Comparison of ENCODE assay signal across 8 cellular contexts in the genomic region with DNA sequence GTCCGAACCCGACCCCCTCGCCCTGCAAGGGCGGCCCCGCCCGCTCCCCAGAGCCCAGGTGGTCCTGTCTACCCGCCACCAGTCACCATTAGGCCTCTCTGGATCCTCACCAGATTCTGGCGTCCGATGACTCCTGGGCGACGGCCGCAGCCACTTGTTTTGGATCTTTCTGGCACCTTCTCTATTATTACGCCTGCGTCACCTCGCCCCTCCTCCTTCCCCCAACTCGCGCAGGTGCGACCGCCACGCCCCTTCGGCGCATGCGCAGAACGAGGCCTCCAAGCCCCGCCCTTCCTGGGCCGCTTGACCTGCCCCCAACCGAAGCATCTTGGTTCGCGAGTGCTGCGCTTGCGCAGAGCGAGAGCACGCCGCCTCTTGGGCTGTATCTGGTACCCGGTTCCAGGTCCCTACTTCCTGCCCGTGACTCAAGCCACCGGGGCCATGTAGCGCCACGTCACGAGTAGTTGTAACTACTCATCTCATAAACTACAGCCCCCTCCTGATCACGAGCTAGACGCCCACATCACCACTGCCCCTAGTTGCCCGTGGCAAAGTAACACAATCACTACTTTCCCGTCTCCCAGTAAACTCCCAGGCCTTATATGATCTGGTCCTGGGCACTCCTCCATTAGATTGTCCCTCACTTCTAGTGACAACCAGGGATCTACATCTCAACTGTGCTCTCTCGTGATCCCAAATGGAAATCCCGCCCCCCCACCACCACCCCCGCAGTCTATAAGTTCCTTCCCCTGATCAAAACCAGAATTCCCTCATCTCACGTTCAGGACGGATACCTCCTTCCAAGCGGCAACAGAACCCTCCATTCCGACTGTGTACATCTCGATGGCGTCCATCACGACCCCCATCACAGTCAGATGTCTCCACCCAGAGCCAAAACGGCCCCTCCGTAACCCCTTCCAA. TPM values are rescaled to one million over a fixed set of nuclear protein-coding genes. Genes with fewer than 3 reads are reported as not detected.
DNase-seq lines count a peak whose midpoint lies in the region; ATAC-seq and TF ChIP-seq lines count a peak whose summit lies in the region.

A gene with protein sequence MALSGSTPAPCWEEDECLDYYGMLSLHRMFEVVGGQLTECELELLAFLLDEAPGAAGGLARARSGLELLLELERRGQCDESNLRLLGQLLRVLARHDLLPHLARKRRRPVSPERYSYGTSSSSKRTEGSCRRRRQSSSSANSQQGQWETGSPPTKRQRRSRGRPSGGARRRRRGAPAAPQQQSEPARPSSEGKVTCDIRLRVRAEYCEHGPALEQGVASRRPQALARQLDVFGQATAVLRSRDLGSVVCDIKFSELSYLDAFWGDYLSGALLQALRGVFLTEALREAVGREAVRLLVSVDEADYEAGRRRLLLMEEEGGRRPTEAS (minus strand): TSS at position 156 of the 921 bp plus-strand sequence. CDS start 670 bp downstream, outside the sequence.

- WGBS in lower leg skin, 2 donors: 14% methylated on average over 55 to 56 of the region's 56 CpGs

- peak in 1 of 2 donors; percentile 22 for TF ChIP-seq POLR2A in lower leg skin (IDR thresholded peaks at IDR 0.05)

- H3K4me1 Mint-ChIP-seq in activated CD4-positive, alpha-beta memory T cell treated with anti-CD3 and anti-CD28 coated beads for 36 hours (ENCODE audit: low read depth): peaks cover 60% of the 10 kb centered on the region

- H3K27me3 Mint-ChIP-seq in activated CD4-positive, alpha-beta memory T cell treated with anti-CD3 and anti-CD28 coated beads for 36 hours: peaks cover 1% of the 10 kb centered on the region

- no peaks in the 10 kb centered on the region for H3K9me3 Mint-ChIP-seq in activated CD4-positive, alpha-beta memory T cell treated with anti-CD3 and anti-CD28 coated beads for 36 hours

- peaks cover 28% of the 10 kb centered on the region for H3K36me3 Mint-ChIP-seq in activated CD4-positive, alpha-beta memory T cell treated with anti-CD3 and anti-CD28 coated beads for 36 hours

- H3K27ac ChIP-seq in C4-2B: peak within 1 kb of the TSS; percentile 81
- peak within 1 kb of the TSS; percentile 70 to 100 (median 97) for H3K27ac ChIP-seq in dorsolateral prefrontal cortex

- POLR2A ChIA-PET in activated CD4-positive, alpha-beta memory T cell treated with anti-CD3 and anti-CD28 coated beads for 36 hours (lab: Charles Lee): interaction anchor here (1.0 to 2.2 kb wide), 4 partner anchors 19 to 53 kb away, joined by 3 to 7 read pairs (median 5); a partner anchor contains a TSS

- H3K4me3 Mint-ChIP-seq in activated CD4-positive, alpha-beta memory T cell treated with anti-CD3 and anti-CD28 coated beads for 36 hours: peak within 1 kb of the TSS; percentile 92

- peak within 1 kb of the TSS; percentile 99 for H3K27ac Mint-ChIP-seq in activated CD4-positive, alpha-beta memory T cell treated with anti-CD3 and anti-CD28 coated beads for 36 hours

- peak; percentile 52 for ATAC-seq in GM19438 (IDR thresholded peaks at IDR 0.05; ENCODE audit: low read depth, unreplicated experiment)
- peak; percentile 27 for ATAC-seq in HG03575 (IDR thresholded peaks at IDR 0.05; ENCODE audit: extremely low read depth, insufficient number of reproducible peaks, low FRiP score, unreplicated experiment)

- intact Hi-C loops in activated CD4-positive, alpha-beta memory T cell treated with anti-CD3 and anti-CD28 coated beads for 36 hours (cut with micrococcal nuclease): loop anchor here (1.0 to 2.0 kb wide), 5 partner anchors 17 to 65 kb away; a partner anchor contains a TSS
- intact Hi-C loops in dorsolateral prefrontal cortex (cut with DNase I) (loop anchor here (2.0 to 5.0 kb wide), 2 partner anchors 25 to 40 kb away; a partner anchor contains a TSS), lower leg skin (cut with DNase I; ENCODE audit: low total_unique reads) (no loop called here)

- peak; percentile 81 for DNase-seq in NCI-H82 treated with DMSO at 0.1 percent for 48 hours (lab: John Stamatoyannopoulos, UW; ENCODE audit: unreplicated experiment)
- peak; percentile 100 for DNase-seq in activated CD4-positive, alpha-beta memory T cell treated with anti-CD3 and anti-CD28 coated beads for 36 hours
- peak; percentile 94 to 99 (median 96) for DNase-seq in dorsolateral prefrontal cortex
- DNase-seq in lower leg skin (ENCODE audit: low spot score in 2 of 2): peak; percentile 97 to 100
- peak; percentile 97 to 99 for DNase-seq in stimulated activated CD4-positive, alpha-beta T cell treated with anti-CD3 and anti-CD28 coated beads, Interleukin-4, amount 100 ng/mL, for 48 hours (ENCODE audit: low read depth in 2 of 2)

- H3K4me3 ChIP-seq in dorsolateral prefrontal cortex (peak within 1 kb of the TSS; percentile 71 to 100 (median 94)), lower leg skin (ENCODE audit: low read depth, poor library complexity, severe bottlenecking) (peak within 1 kb of the TSS; percentile 91)

- TF ChIP-seq CTCF in C4-2B (conservative IDR thresholded peaks at IDR 0.05): no peak
- TF ChIP-seq CTCF in dorsolateral prefrontal cortex (IDR thresholded peaks at IDR 0.05 in 54 of 56, conservative IDR thresholded peaks at IDR 0.05 in 2 of 56; ENCODE audit: low read depth in 1 of 56, partially characterized antibody in 56 of 56): peak in 46 of 56 donors; percentile 8 to 57 (median 38)
- no peak for TF ChIP-seq CTCF in lower leg skin (IDR thresholded peaks at IDR 0.05)

- CTCF ChIA-PET in activated CD4-positive, alpha-beta memory T cell treated with anti-CD3 and anti-CD28 coated beads for 36 hours (lab: Charles Lee): interaction anchor here (1.2 to 5.1 kb wide), 7 partner anchors 18 to 109 kb away, joined by 3 to 21 read pairs (median 3); no protein-coding TSS in a partner anchor

- H3K27me3 ChIP-seq in dorsolateral prefrontal cortex: no peaks in the 10 kb centered on the region

RNA-seq across cellular contexts. Expression of the gene that starts here (rescaled TPM):
- 10 to 100 TPM; 31.3 to 33.4 TPM for total RNA-seq in activated CD4-positive, alpha-beta memory T cell treated with anti-CD3 and anti-CD28 coated beads for 36 hours
- total RNA-seq in dorsolateral prefrontal cortex: 10 to 100 TPM; 24.6 to 71.4 (median 34.2) TPM
- total RNA-seq in lower leg skin: 100 to 1,000 TPM in 2 of 4 donors, 10 to 100 TPM in 2; 82.9 to 135 (median 93.5) TPM

Comparison
In these comparisons a context has a peak if more than half of its experiments do, and no peak if none do; other contexts are left out.
1. Peak in every context shown above with its lines: DNase-seq, ATAC-seq, H3K4me3 ChIP-seq and H3K27ac ChIP-seq.
2. CTCF ChIP-seq: peak in dorsolateral prefrontal cortex (46 of 56); none in C4-2B (single experiment) and lower leg skin (0 of 3).